Comparison of ENCODE assay signal across 13 cellular contexts in the genomic region with DNA sequence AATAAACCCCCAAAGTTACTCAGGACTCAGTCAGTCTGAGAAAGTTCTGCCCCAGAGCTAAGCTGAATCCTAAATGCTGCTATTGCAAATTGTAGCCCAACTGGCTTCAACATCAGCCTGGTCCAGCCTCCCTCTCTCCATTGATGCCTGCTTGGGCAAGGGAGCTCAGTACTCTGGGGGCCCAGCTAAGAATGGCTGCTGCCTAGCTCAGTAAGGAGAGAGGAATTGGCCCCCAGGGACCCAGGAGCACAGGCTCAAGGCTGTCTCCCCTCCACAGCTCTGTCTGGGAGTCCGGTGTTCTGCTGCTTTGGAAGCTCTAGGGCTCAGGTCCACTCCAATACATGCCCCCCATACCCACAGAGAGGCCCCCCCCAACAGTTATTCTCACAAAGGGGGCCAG. TPM values are rescaled to one million over a fixed set of nuclear protein-coding genes. Genes with fewer than 3 reads are reported as not detected.
A peak's percentile ranks its signal among the peaks of the same experiment; 100 is the strongest.
DNase-seq lines count a peak whose midpoint lies in the region; ATAC-seq, FAIRE-seq and TF ChIP-seq lines count a peak whose summit lies in the region.
"Had no signal": no experiment of that assay in that cellular context is flagged by ENCODE, and none has a peak within 500 bp of the region (broad histone marks: within the 10 kb centered on the region; RNA-seq: fewer than 3 reads in every experiment).

No MANE protein-coding gene starts in this region.

- H3K23ac ChIP-seq in trophoblast cell (ENCODE audit: low read length): no peak overlapping the region

- H3K27me3 ChIP-seq in HepG2 (ENCODE audit: control insufficient read depth in 1 of 2, insufficient read depth in 2 of 2, low read length in 2 of 2): no peaks in the 10 kb centered on the region
- no peaks in the 10 kb centered on the region for H3K27me3 ChIP-seq in right lobe of liver
- no peaks in the 10 kb centered on the region for H3K27me3 ChIP-seq in trophoblast cell (ENCODE audit: insufficient read depth, low read length)
- H3K27me3 ChIP-seq: esophagus squamous epithelium had no signal

- H3K18ac ChIP-seq in trophoblast cell (ENCODE audit: low read length): no peak overlapping the region

- intact Hi-C loops in HepG2 (cut with micrococcal nuclease; ENCODE audit: unreplicated experiment) (no loop called here), right lobe of liver (cut with DNase I) (no loop called here)

- H3K4me2 ChIP-seq in HepG2 (ENCODE audit: low read depth, low read length) (peak overlapping the region; percentile 92; the same call in 1 of the 2 replicates), trophoblast cell (ENCODE audit: low read length) (no peak overlapping the region)

- peak overlapping the region; percentile 95 to 97 for H3K4me3 Mint-ChIP-seq in effector memory CD8-positive, alpha-beta T cell

- ATAC-seq in HepG2: no peak
- no peak for ATAC-seq in right lobe of liver
- ATAC-seq in effector memory CD8-positive, alpha-beta T cell (replicated peaks): no peak
- ATAC-seq in GM19035 (IDR thresholded peaks at IDR 0.05; ENCODE audit: unreplicated experiment): no peak
- no peak for ATAC-seq in GM19463 (IDR thresholded peaks at IDR 0.05; ENCODE audit: unreplicated experiment)

- no peak overlapping the region for H2AFZ ChIP-seq in HepG2 (ENCODE audit: low read length)
- H2AFZ ChIP-seq in trophoblast cell (ENCODE audit: insufficient read depth, low read length, poor library complexity): no peak overlapping the region

- TF ChIP-seq EP300 in HepG2 (IDR thresholded peaks at IDR 0.05; ENCODE audit: low read depth in 2 of 2, low read length in 2 of 2) (no peak), HepG2 (CRISPR knock-in tag; IDR thresholded peaks at IDR 0.05; ENCODE audit: borderline replicate concordance) (no peak)

- no peak for FAIRE-seq in HepG2 (lab: Jason Lieb, UNC)

- H3K4me3 ChIP-seq in HepG2 (replicated peaks in 1 of 3; ENCODE audit: insufficient read depth in 1 of 3, low read depth in 2 of 3, low read length in 3 of 3): no peak overlapping the region; a peak in 1 of 6 replicates
- H3K4me3 ChIP-seq in right lobe of liver: no peak overlapping the region
- H3K4me3 ChIP-seq in trophoblast cell (ENCODE audit: low read depth, low read length): no peak overlapping the region

- no peaks in the 10 kb centered on the region for H3K79me2 ChIP-seq in HepG2 (ENCODE audit: insufficient read depth, low read length)
- peaks cover 5% of the 10 kb centered on the region for H3K79me2 ChIP-seq in trophoblast cell (ENCODE audit: control insufficient read depth, insufficient read depth, low read length, poor library complexity)

- no peak overlapping the region for H3K4ac ChIP-seq in trophoblast cell (ENCODE audit: low read depth, low read length)

- no CpG with 5 or more reads among the region's 1 CpG for WGBS in HepG2 (ENCODE audit: low lambda C conversion rate)
- WGBS in right lobe of liver (ENCODE audit: insufficient coverage, low coverage, low lambda C conversion rate, missing lambda C conversion rate): no CpG with 5 or more reads among the region's 1 CpG
- no CpG with 5 or more reads among the region's 1 CpG for WGBS in trophoblast cell (ENCODE audit: extremely low coverage, insufficient coverage, insufficient read length)

- peaks cover 16% of the 10 kb centered on the region for H3K36me3 Mint-ChIP-seq in effector memory CD8-positive, alpha-beta T cell (ENCODE audit: insufficient read depth)

- DNase-seq in HepG2 (ENCODE audit: low spot score) (no peak), right lobe of liver (no peak), NCI-H69 (lab: John Stamatoyannopoulos, UW) (peak; percentile 18), trophoblast cell (no peak), T-helper 9 cell (no peak)
- DNase-seq in effector memory CD8-positive, alpha-beta T cell: no peak
- DNase-seq: esophagus squamous epithelium; mammary epithelial cell; NCI-H345; stimulated activated CD4-positive, alpha-beta T cell treated with anti-CD3 and anti-CD28 coated beads, Interleukin-4, amount 100 ng/mL, for 24 hours had no signal

- no peak for TF ChIP-seq POLR2A in HepG2 (IDR thresholded peaks at IDR 0.05; ENCODE audit: insufficient read depth in 1 of 2, low read depth in 2 of 2, low read length in 2 of 2)
- TF ChIP-seq POLR2A in right lobe of liver (IDR thresholded peaks at IDR 0.05): no peak

- TF ChIP-seq RAD21 in HepG2 (CRISPR knock-in tag; IDR thresholded peaks at IDR 0.05): no peak

- H4K8ac ChIP-seq in trophoblast cell (ENCODE audit: low read depth, low read length): no peak overlapping the region

- H3K4me1 ChIP-seq in HepG2 (ENCODE audit: insufficient read depth, low read length): peaks cover 44% of the 10 kb centered on the region
- H3K4me1 ChIP-seq in right lobe of liver: peaks cover 0 to 17% (median 9%) of the 10 kb centered on the region in 4 donors
- peaks cover 8 to 9% of the 10 kb centered on the region in 2 experiments for H3K4me1 ChIP-seq in trophoblast cell (ENCODE audit: control insufficient read depth in 1 of 2, insufficient read depth in 2 of 2, low read length in 2 of 2)

- H3K27ac Mint-ChIP-seq in effector memory CD8-positive, alpha-beta T cell: peak overlapping the region; percentile 92 to 95

- TF ChIP-seq CTCF in HepG2 (CRISPR knock-in tag; IDR thresholded peaks at IDR 0.05): no peak
- TF ChIP-seq CTCF in right lobe of liver (IDR thresholded peaks at IDR 0.05): no peak

- no peaks in the 10 kb centered on the region for H3K9me3 Mint-ChIP-seq in effector memory CD8-positive, alpha-beta T cell

- H3K9me3 ChIP-seq in HepG2 (ENCODE audit: low read length) (no peaks in the 10 kb centered on the region), right lobe of liver (no peaks in the 10 kb centered on the region), trophoblast cell (ENCODE audit: insufficient read depth, low read depth, low read length) (peaks cover 2% of the 10 kb centered on the region)
- H3K9me3 ChIP-seq: esophagus squamous epithelium had no signal

- H3K79me1 ChIP-seq in trophoblast cell (ENCODE audit: low read length): peaks cover 5% of the 10 kb centered on the region

- no peak overlapping the region for H3K14ac ChIP-seq in trophoblast cell (ENCODE audit: low read length)

- peaks cover 6 to 19% of the 10 kb centered on the region in 2 experiments for H3K36me3 ChIP-seq in HepG2 (replicated peaks in 1 of 2; ENCODE audit: control insufficient read depth in 1 of 2, insufficient read depth in 2 of 2, low read length in 2 of 2)
- H3K36me3 ChIP-seq in right lobe of liver: peaks cover 0 to 20% (median 10%) of the 10 kb centered on the region in 4 donors
- peaks cover 24 to 38% of the 10 kb centered on the region in 2 experiments for H3K36me3 ChIP-seq in trophoblast cell (ENCODE audit: control insufficient read depth in 1 of 2, insufficient read depth in 2 of 2, low read length in 2 of 2)

- H3K9ac ChIP-seq in HepG2 (ENCODE audit: insufficient read depth, low read depth, low read length): no peak overlapping the region
- no peak overlapping the region for H3K9ac ChIP-seq in trophoblast cell (ENCODE audit: low read length)

- in situ Hi-C loops in HepG2 (cut with HindIII; ENCODE audit: extremely low pct_ligation_motif_present, low pct_unique_long_range_greater_than_20kb): no loop called here

- H3K27me3 Mint-ChIP-seq in effector memory CD8-positive, alpha-beta T cell: no peaks in the 10 kb centered on the region

- H4K12ac ChIP-seq in trophoblast cell (ENCODE audit: low read depth, low read length): no peak overlapping the region

- H3K4me1 Mint-ChIP-seq in effector memory CD8-positive, alpha-beta T cell (ENCODE audit: low read depth in 2 of 2): peaks cover 47 to 48% of the 10 kb centered on the region in 2 donors

- CTCF ChIA-PET in HepG2 (lab: Yijun Ruan, JAX; ENCODE audit: low intra/inter-chr PET ratio, low total read pairs): no interaction called here

- BruUV-seq in HepG2 (replicated peaks; lab: Mats Ljungman, UMichigan): no TSS peak

- H4K20me1 ChIP-seq in HepG2 (ENCODE audit: insufficient read depth, low read length): no peaks in the 10 kb centered on the region

- no peak overlapping the region for H2BK120ac ChIP-seq in trophoblast cell (ENCODE audit: insufficient read depth, low read length, poor library complexity)

- no peak overlapping the region for H2AK5ac ChIP-seq in trophoblast cell (ENCODE audit: low read length)

- POLR2A ChIA-PET in HepG2 (lab: Yijun Ruan, JAX): interaction anchor here (0.7 kb wide), 1 partner anchor 62 kb away, joined by 3 read pairs; no protein-coding TSS in a partner anchor

- no peak overlapping the region for H2BK5ac ChIP-seq in trophoblast cell (ENCODE audit: low read depth, low read length, poor library complexity)

- H4K91ac ChIP-seq in trophoblast cell (ENCODE audit: low read depth, low read length): no peak overlapping the region

- H3K27ac ChIP-seq in HepG2 (ENCODE audit: extremely low read length, insufficient read depth, low read length): no peak overlapping the region
- no peak overlapping the region for H3K27ac ChIP-seq in right lobe of liver
- H3K27ac ChIP-seq in trophoblast cell (ENCODE audit: low read depth, low read length): no peak overlapping the region

- H2BK12ac ChIP-seq in trophoblast cell (ENCODE audit: low read length): no peak overlapping the region

RNA-seq across cellular contexts. Expression of a gene that starts 1.6 kb away (rescaled TPM):
- total RNA-seq in HepG2 (2016; rRNA removed; fragmentation: Illumina TruSeq; extraction: Trizol) (7.8 and 10.4 TPM in 2 replicates), right lobe of liver (10 to 100 TPM; 11.5 to 37.8 (median 13.1) TPM)
- total RNA-seq in HepG2 (2016; cell fraction: cytosol; rRNA removed; fragmentation: Illumina TruSeq; extraction: Trizol; ENCODE audit: low read depth): 5.0 and 5.9 TPM in 2 replicates
- total RNA-seq in HepG2 (2016; cell fraction: insoluble cytoplasmic fraction; rRNA removed; fragmentation: Illumina TruSeq; extraction: Trizol): 8.0 and 10.9 TPM in 2 replicates
- 7.4 and 9.1 TPM in 2 replicates for total RNA-seq in HepG2 (2016; cell fraction: membrane; rRNA removed; fragmentation: Illumina TruSeq; extraction: Trizol)
- total RNA-seq in HepG2 (2016; cell fraction: nucleus; rRNA removed; fragmentation: Illumina TruSeq; extraction: Trizol): 9.3 and 10.1 TPM in 2 replicates
- 57.6 and 63.1 TPM in 2 replicates for polyA plus RNA-seq in HepG2 (2011; rRNA removed)
- polyA plus RNA-seq in HepG2 (2011; cell fraction: cytosol; rRNA removed): 25.1 and 34.9 TPM in 2 replicates
- 72.7 and 85.1 TPM in 2 replicates for polyA plus RNA-seq in HepG2 (2011; cell fraction: nucleus; rRNA removed)
- polyA plus RNA-seq in HepG2 (2012): 7.3 and 9.0 TPM in 2 replicates
- polyA plus RNA-seq in HepG2 (2016; cell fraction: cytosol; fragmentation: Illumina TruSeq; extraction: Trizol; ENCODE audit: low read depth): 6.0 and 6.7 TPM in 2 replicates
- polyA plus RNA-seq in HepG2 (2016; cell fraction: insoluble cytoplasmic fraction; fragmentation: Illumina TruSeq; extraction: Trizol; ENCODE audit: low read depth): 12.0 and 13.5 TPM in 2 replicates
- 9.2 and 10.9 TPM in 2 replicates for polyA plus RNA-seq in HepG2 (2016; cell fraction: membrane; fragmentation: Illumina TruSeq; extraction: Trizol; ENCODE audit: low read depth)
- polyA plus RNA-seq in HepG2 (2016; cell fraction: nucleus; fragmentation: Illumina TruSeq; extraction: Trizol; ENCODE audit: insufficient read depth, low read depth): 18.0 and 19.4 TPM in 2 replicates
- 33.6 and 62.8 TPM in 2 replicates for polyA minus RNA-seq in HepG2 (2011; rRNA and poly(A)+ RNA removed; ENCODE audit: low replicate concordance)
- 6.5 and 12.7 TPM in 2 replicates for polyA minus RNA-seq in HepG2 (2011; cell fraction: cytosol; rRNA and poly(A)+ RNA removed)
- polyA minus RNA-seq in HepG2 (2011; cell fraction: nucleus; rRNA and poly(A)+ RNA removed): 30.0 and 33.3 TPM in 2 replicates
- 31.6 and 32.7 TPM in 2 replicates for polyA plus RNA-seq in trophoblast cell (2013)

RNA-seq across cellular contexts. Expression of a gene that starts 20.5 kb away (rescaled TPM):
- 26.6 and 42.6 TPM in 2 replicates for total RNA-seq in HepG2 (2016; rRNA removed; fragmentation: Illumina TruSeq; extraction: Trizol)
- total RNA-seq in HepG2 (2016; cell fraction: cytosol; rRNA removed; fragmentation: Illumina TruSeq; extraction: Trizol; ENCODE audit: low read depth): 13.9 and 14.3 TPM in 2 replicates
- 23.4 and 47.4 TPM in 2 replicates for total RNA-seq in HepG2 (2016; cell fraction: insoluble cytoplasmic fraction; rRNA removed; fragmentation: Illumina TruSeq; extraction: Trizol)
- total RNA-seq in HepG2 (2016; cell fraction: membrane; rRNA removed; fragmentation: Illumina TruSeq; extraction: Trizol): 32.6 and 37.9 TPM in 2 replicates
- 34.6 and 36.1 TPM in 2 replicates for total RNA-seq in HepG2 (2016; cell fraction: nucleus; rRNA removed; fragmentation: Illumina TruSeq; extraction: Trizol)
- 23.5 and 31.7 TPM in 2 replicates for polyA plus RNA-seq in HepG2 (2011; rRNA removed)
- polyA plus RNA-seq in HepG2 (2011; cell fraction: cytosol; rRNA removed): 29.9 and 34.2 TPM in 2 replicates
- 62.5 and 62.8 TPM in 2 replicates for polyA plus RNA-seq in HepG2 (2011; cell fraction: nucleus; rRNA removed)
- polyA plus RNA-seq in HepG2 (2012): 58.2 and 68.5 TPM in 2 replicates
- 17.4 and 20.1 TPM in 2 replicates for polyA plus RNA-seq in HepG2 (2016; cell fraction: cytosol; fragmentation: Illumina TruSeq; extraction: Trizol; ENCODE audit: low read depth)
- polyA plus RNA-seq in HepG2 (2016; cell fraction: insoluble cytoplasmic fraction; fragmentation: Illumina TruSeq; extraction: Trizol; ENCODE audit: low read depth): 27.8 and 30.3 TPM in 2 replicates
- 34.6 and 35.4 TPM in 2 replicates for polyA plus RNA-seq in HepG2 (2016; cell fraction: membrane; fragmentation: Illumina TruSeq; extraction: Trizol; ENCODE audit: low read depth)
- polyA plus RNA-seq in HepG2 (2016; cell fraction: nucleus; fragmentation: Illumina TruSeq; extraction: Trizol; ENCODE audit: insufficient read depth, low read depth): 62.4 and 64.1 TPM in 2 replicates
- 43.4 and 53.5 TPM in 2 replicates for polyA minus RNA-seq in HepG2 (2011; rRNA and poly(A)+ RNA removed; ENCODE audit: low replicate concordance)
- 22.6 and 26.6 TPM in 2 replicates for polyA minus RNA-seq in HepG2 (2011; cell fraction: cytosol; rRNA and poly(A)+ RNA removed)
- 19.8 and 27.0 TPM in 2 replicates for polyA minus RNA-seq in HepG2 (2011; cell fraction: nucleus; rRNA and poly(A)+ RNA removed)
- total RNA-seq in right lobe of liver: 10 to 100 TPM in 4 of 6 experiments, 1 to 10 TPM in 2; 7.2 to 13.8 (median 11.0) TPM
- polyA plus RNA-seq in trophoblast cell (2013): 60.9 and 63.9 TPM in 2 replicates

RNA-seq across cellular contexts. Expression of a gene that starts 25.8 kb away (rescaled TPM):
- total RNA-seq in HepG2 (2016; rRNA removed; fragmentation: Illumina TruSeq; extraction: Trizol): 15.4 and 16.9 TPM in 2 replicates
- 1.9 and 2.3 TPM in 2 replicates for total RNA-seq in HepG2 (2016; cell fraction: cytosol; rRNA removed; fragmentation: Illumina TruSeq; extraction: Trizol; ENCODE audit: low read depth)
- 14.8 and 19.1 TPM in 2 replicates for total RNA-seq in HepG2 (2016; cell fraction: insoluble cytoplasmic fraction; rRNA removed; fragmentation: Illumina TruSeq; extraction: Trizol)
- total RNA-seq in HepG2 (2016; cell fraction: membrane; rRNA removed; fragmentation: Illumina TruSeq; extraction: Trizol): 3.6 and 4.1 TPM in 2 replicates
- 5.5 and 6.5 TPM in 2 replicates for total RNA-seq in HepG2 (2016; cell fraction: nucleus; rRNA removed; fragmentation: Illumina TruSeq; extraction: Trizol)
- polyA plus RNA-seq in HepG2 (2011; rRNA removed): 60.9 and 86.5 TPM in 2 replicates
- polyA plus RNA-seq in HepG2 (2011; cell fraction: cytosol; rRNA removed): 88.3 and 89.2 TPM in 2 replicates
- 58.5 and 80.1 TPM in 2 replicates for polyA plus RNA-seq in HepG2 (2011; cell fraction: nucleus; rRNA removed)
- polyA plus RNA-seq in HepG2 (2012): 60.0 and 69.4 TPM in 2 replicates
- 2.0 and 2.3 TPM in 2 replicates for polyA plus RNA-seq in HepG2 (2016; cell fraction: cytosol; fragmentation: Illumina TruSeq; extraction: Trizol; ENCODE audit: low read depth)
- 19.5 and 24.0 TPM in 2 replicates for polyA plus RNA-seq in HepG2 (2016; cell fraction: insoluble cytoplasmic fraction; fragmentation: Illumina TruSeq; extraction: Trizol; ENCODE audit: low read depth)
- polyA plus RNA-seq in HepG2 (2016; cell fraction: membrane; fragmentation: Illumina TruSeq; extraction: Trizol; ENCODE audit: low read depth): 2.4 and 2.9 TPM in 2 replicates
- 7.6 and 8.5 TPM in 2 replicates for polyA plus RNA-seq in HepG2 (2016; cell fraction: nucleus; fragmentation: Illumina TruSeq; extraction: Trizol; ENCODE audit: insufficient read depth, low read depth)
- polyA minus RNA-seq in HepG2 (2011; rRNA and poly(A)+ RNA removed; ENCODE audit: low replicate concordance): 18.8 and 112 TPM in 2 replicates
- 37.7 and 51.5 TPM in 2 replicates for polyA minus RNA-seq in HepG2 (2011; cell fraction: cytosol; rRNA and poly(A)+ RNA removed)
- polyA minus RNA-seq in HepG2 (2011; cell fraction: nucleus; rRNA and poly(A)+ RNA removed): 11.8 and 17.7 TPM in 2 replicates
- total RNA-seq in right lobe of liver: 10 to 100 TPM; 36.0 to 76.6 (median 48.9) TPM
- 19.2 and 19.7 TPM in 2 replicates for polyA plus RNA-seq in trophoblast cell (2013)

RNA-seq across cellular contexts. Expression of a gene that starts 44.7 kb away (rescaled TPM):
- total RNA-seq in HepG2 (2016; rRNA removed; fragmentation: Illumina TruSeq; extraction: Trizol): not detected in 2 replicates
- not detected in 2 replicates for total RNA-seq in HepG2 (2016; cell fraction: cytosol; rRNA removed; fragmentation: Illumina TruSeq; extraction: Trizol; ENCODE audit: low read depth)
- total RNA-seq in HepG2 (2016; cell fraction: insoluble cytoplasmic fraction; rRNA removed; fragmentation: Illumina TruSeq; extraction: Trizol): not detected in 2 replicates
- not detected in 2 replicates for total RNA-seq in HepG2 (2016; cell fraction: membrane; rRNA removed; fragmentation: Illumina TruSeq; extraction: Trizol)
- not detected in 2 replicates for total RNA-seq in HepG2 (2016; cell fraction: nucleus; rRNA removed; fragmentation: Illumina TruSeq; extraction: Trizol)
- polyA plus RNA-seq in HepG2 (2011; rRNA removed): 0.01 TPM in 1 of 2 replicates, not detected in the other
- not detected in 2 replicates for polyA plus RNA-seq in HepG2 (2011; cell fraction: cytosol; rRNA removed)
- 0.10 TPM in 1 of 2 replicates, not detected in the other for polyA plus RNA-seq in HepG2 (2011; cell fraction: nucleus; rRNA removed)
- polyA plus RNA-seq in HepG2 (2012): 0.07 TPM in 1 of 2 replicates, not detected in the other
- not detected in 2 replicates for polyA plus RNA-seq in HepG2 (2016; cell fraction: cytosol; fragmentation: Illumina TruSeq; extraction: Trizol; ENCODE audit: low read depth)
- not detected in 2 replicates for polyA plus RNA-seq in HepG2 (2016; cell fraction: insoluble cytoplasmic fraction; fragmentation: Illumina TruSeq; extraction: Trizol; ENCODE audit: low read depth)
- polyA plus RNA-seq in HepG2 (2016; cell fraction: membrane; fragmentation: Illumina TruSeq; extraction: Trizol; ENCODE audit: low read depth): not detected in 2 replicates
- not detected in 2 replicates for polyA plus RNA-seq in HepG2 (2016; cell fraction: nucleus; fragmentation: Illumina TruSeq; extraction: Trizol; ENCODE audit: insufficient read depth, low read depth)
- 0.30 TPM in 1 of 2 replicates, not detected in the other for polyA minus RNA-seq in HepG2 (2011; rRNA and poly(A)+ RNA removed; ENCODE audit: low replicate concordance)
- polyA minus RNA-seq in HepG2 (2011; cell fraction: cytosol; rRNA and poly(A)+ RNA removed): not detected in 2 replicates
- not detected in 2 replicates for polyA minus RNA-seq in HepG2 (2011; cell fraction: nucleus; rRNA and poly(A)+ RNA removed)
- not detected for total RNA-seq in right lobe of liver
- 0.05 and 0.12 TPM in 2 replicates for polyA plus RNA-seq in trophoblast cell (2013)
- total RNA-seq: mammary epithelial cell had no signal
- polyA plus RNA-seq: BJ, mammary epithelial cell had no signal

RNA-seq across cellular contexts. Expression of a gene that starts 48.0 kb away (rescaled TPM):
- 98.0 and 105 TPM in 2 replicates for total RNA-seq in HepG2 (2016; rRNA removed; fragmentation: Illumina TruSeq; extraction: Trizol)
- total RNA-seq in HepG2 (2016; cell fraction: cytosol; rRNA removed; fragmentation: Illumina TruSeq; extraction: Trizol; ENCODE audit: low read depth): 14.6 and 16.2 TPM in 2 replicates
- total RNA-seq in HepG2 (2016; cell fraction: insoluble cytoplasmic fraction; rRNA removed; fragmentation: Illumina TruSeq; extraction: Trizol): 98.5 and 112 TPM in 2 replicates
- 35.4 and 39.1 TPM in 2 replicates for total RNA-seq in HepG2 (2016; cell fraction: membrane; rRNA removed; fragmentation: Illumina TruSeq; extraction: Trizol)
- 89.1 and 95.8 TPM in 2 replicates for total RNA-seq in HepG2 (2016; cell fraction: nucleus; rRNA removed; fragmentation: Illumina TruSeq; extraction: Trizol)
- polyA plus RNA-seq in HepG2 (2011; rRNA removed): 28.2 and 41.4 TPM in 2 replicates
- polyA plus RNA-seq in HepG2 (2011; cell fraction: cytosol; rRNA removed): 22.7 and 32.5 TPM in 2 replicates
- 69.4 and 110 TPM in 2 replicates for polyA plus RNA-seq in HepG2 (2011; cell fraction: nucleus; rRNA removed)
- polyA plus RNA-seq in HepG2 (2012): 16.1 and 27.4 TPM in 2 replicates
- polyA plus RNA-seq in HepG2 (2016; cell fraction: cytosol; fragmentation: Illumina TruSeq; extraction: Trizol; ENCODE audit: low read depth): 9.9 and 10.2 TPM in 2 replicates
- polyA plus RNA-seq in HepG2 (2016; cell fraction: insoluble cytoplasmic fraction; fragmentation: Illumina TruSeq; extraction: Trizol; ENCODE audit: low read depth): 92.8 and 96.1 TPM in 2 replicates
- 20.0 and 23.8 TPM in 2 replicates for polyA plus RNA-seq in HepG2 (2016; cell fraction: membrane; fragmentation: Illumina TruSeq; extraction: Trizol; ENCODE audit: low read depth)
- polyA plus RNA-seq in HepG2 (2016; cell fraction: nucleus; fragmentation: Illumina TruSeq; extraction: Trizol; ENCODE audit: insufficient read depth, low read depth): 145 and 148 TPM in 2 replicates
- 67.2 and 287 TPM in 2 replicates for polyA minus RNA-seq in HepG2 (2011; rRNA and poly(A)+ RNA removed; ENCODE audit: low replicate concordance)
- 18.6 and 22.3 TPM in 2 replicates for polyA minus RNA-seq in HepG2 (2011; cell fraction: cytosol; rRNA and poly(A)+ RNA removed)
- polyA minus RNA-seq in HepG2 (2011; cell fraction: nucleus; rRNA and poly(A)+ RNA removed): 59.9 and 64.0 TPM in 2 replicates
- total RNA-seq in right lobe of liver: 10 to 100 TPM in 4 of 6 experiments, 1 to 10 TPM in 2; 8.4 to 14.1 (median 11.3) TPM
- 48.0 and 51.8 TPM in 2 replicates for polyA plus RNA-seq in trophoblast cell (2013)
